Comparison of ENCODE assay signal across 8 cellular contexts in genomic region chr3:32143849-32144757, GRCh38. TPM values are rescaled to one million over a fixed set of nuclear protein-coding genes. Genes with fewer than 3 reads are reported as not detected.
DNase-seq lines count a peak whose midpoint lies in the region; ATAC-seq, FAIRE-seq and TF ChIP-seq lines count a peak whose summit lies in the region.

No MANE protein-coding gene starts in this region.

- no peaks in the 10 kb centered on the region for H3K4me1 ChIP-seq in thoracic aorta (ENCODE audit: control insufficient read depth in 1 of 2, low read depth in 2 of 2)

- H3K4me3 Mint-ChIP-seq in activated CD4-positive, alpha-beta T cell treated with anti-CD3 and anti-CD28 coated beads, Interleukin-2, amount 10 ng/mL, durations not matched to agents 24 days and 14 days: no peak overlapping the region

- TF ChIP-seq CTCF in GM12874 (IDR thresholded peaks at IDR 0.05; ENCODE audit: insufficient read depth, low read depth, low read length): peak; percentile 64
- peak; percentile 76 for TF ChIP-seq CTCF in thoracic aorta (IDR thresholded peaks at IDR 0.05)

- H3K4me1 Mint-ChIP-seq in activated CD4-positive, alpha-beta T cell treated with anti-CD3 and anti-CD28 coated beads, Interleukin-2, amount 10 ng/mL, durations not matched to agents 24 days and 14 days: peaks cover 14% of the 10 kb centered on the region

- no peak overlapping the region for H3K4me3 ChIP-seq in thoracic aorta

- H3K36me3 Mint-ChIP-seq in activated CD4-positive, alpha-beta T cell treated with anti-CD3 and anti-CD28 coated beads, Interleukin-2, amount 10 ng/mL, durations not matched to agents 24 days and 14 days (ENCODE audit: low read depth): peaks cover 26% of the 10 kb centered on the region

- DNase-seq in 8988T (peak; percentile 65), NCI-H524 (lab: John Stamatoyannopoulos, UW) (peak; percentile 80 to 86), middle frontal gyrus (ENCODE audit: extremely low spot score, low spot score) (peak; percentile 63), thoracic aorta (ENCODE audit: low spot score) (peak; percentile 7)
- peak; percentile 88 for DNase-seq in activated CD4-positive, alpha-beta T cell treated with anti-CD3 and anti-CD28 coated beads, Interleukin-2, amount 10 ng/mL, durations not matched to agents 24 days and 14 days

- H3K36me3 ChIP-seq in thoracic aorta: peaks cover 3% of the 10 kb centered on the region

- ATAC-seq in HG03280 (IDR thresholded peaks at IDR 0.05; ENCODE audit: unreplicated experiment) (peak; percentile 74), thoracic aorta (ENCODE audit: insufficient number of reproducible peaks, low FRiP score, low read depth) (no peak)

- no peak overlapping the region for H3K27ac ChIP-seq in thoracic aorta

- no peaks in the 10 kb centered on the region for H3K27me3 Mint-ChIP-seq in activated CD4-positive, alpha-beta T cell treated with anti-CD3 and anti-CD28 coated beads, Interleukin-2, amount 10 ng/mL, durations not matched to agents 24 days and 14 days

- intact Hi-C loops in activated CD4-positive, alpha-beta T cell treated with anti-CD3 and anti-CD28 coated beads, Interleukin-2, amount 10 ng/mL, durations not matched to agents 24 days and 14 days (cut with micrococcal nuclease): loop anchor here (1.0 to 10.0 kb wide), 3 partner anchors 125 to 372 kb away; no protein-coding TSS in a partner anchor

- H3K9me3 Mint-ChIP-seq in activated CD4-positive, alpha-beta T cell treated with anti-CD3 and anti-CD28 coated beads, Interleukin-2, amount 10 ng/mL, durations not matched to agents 24 days and 14 days: no peaks in the 10 kb centered on the region

- H3K27ac Mint-ChIP-seq in activated CD4-positive, alpha-beta T cell treated with anti-CD3 and anti-CD28 coated beads, Interleukin-2, amount 10 ng/mL, durations not matched to agents 24 days and 14 days: no peak overlapping the region

- H3K27me3 ChIP-seq in thoracic aorta (replicated peaks; ENCODE audit: insufficient read depth): no peaks in the 10 kb centered on the region

- H3K9me3 ChIP-seq in thoracic aorta: no peaks in the 10 kb centered on the region

- peak; percentile 85 for FAIRE-seq in endometrium (lab: Jason Lieb, UNC)

RNA-seq across cellular contexts. Expression of gene GPD1L, which starts 37.7 kb away (rescaled TPM):
- total RNA-seq in activated CD4-positive, alpha-beta T cell treated with anti-CD3 and anti-CD28 coated beads, Interleukin-2, amount 10 ng/mL, durations not matched to agents 24 days and 14 days: 19.0 and 20.0 TPM in 2 replicates
- total RNA-seq in thoracic aorta: 10 to 100 TPM; 32.8 to 49.1 TPM

Comparison
In these comparisons a context has a peak if more than half of its experiments do, and no peak if none do; other contexts are left out.
1. DNase-seq: peak in every context shown above with its lines; median percentile 88 in activated CD4-positive, alpha-beta T cell treated with anti-CD3 and anti-CD28 coated beads, Interleukin-2, amount 10 ng/mL, durations not matched to agents 24 days and 14 days; 83 in NCI-H524; 65 in 8988T; 63 in middle frontal gyrus; 7 in thoracic aorta.